9 cellular contexts compared by ENCODE assay signal in genomic region chr13:100875392-100876043, GRCh38.
DNase-seq lines count a peak whose midpoint lies in the region; ATAC-seq, FAIRE-seq and TF ChIP-seq lines count a peak whose summit lies in the region.
"Had no signal": no experiment of that assay in that cellular context is flagged by ENCODE, and none has a peak within 500 bp of the region (broad histone marks: within the 10 kb centered on the region; RNA-seq: fewer than 3 reads in every experiment).

No MANE protein-coding gene starts in this region.

- TF ChIP-seq POLR2A in breast epithelium (IDR thresholded peaks at IDR 0.05) (no peak), GM12892 (IDR thresholded peaks at IDR 0.05; ENCODE audit: low read depth, low read length) (no peak)

- H3K9me3 Mint-ChIP-seq in MCF 10A (ENCODE audit: unreplicated experiment) = peaks cover 7% of the 10 kb centered on the region

- no peaks in the 10 kb centered on the region for H3K27me3 Mint-ChIP-seq in MCF 10A (ENCODE audit: insufficient read depth, unreplicated experiment)

- peak overlapping the region; percentile 73 for H3K27ac Mint-ChIP-seq in MCF 10A (ENCODE audit: low read depth, unreplicated experiment)

- H3K4me1 ChIP-seq in breast epithelium (no peaks in the 10 kb centered on the region), mammary epithelial cell (ENCODE audit: insufficient read depth, low read length) (peaks cover 6% of the 10 kb centered on the region)

- peak; percentile 61 for ATAC-seq in HG03520 (IDR thresholded peaks at IDR 0.05; ENCODE audit: unreplicated experiment)

- no peaks in the 10 kb centered on the region for H3K36me3 ChIP-seq in breast epithelium
- no peaks in the 10 kb centered on the region for H3K36me3 ChIP-seq in mammary epithelial cell (ENCODE audit: insufficient read depth, low read length)

- intact Hi-C loops in MCF 10A (cut with micrococcal nuclease) (no loop called here), breast epithelium (cut with DNase I; ENCODE audit: low total_unique reads) (no loop called here), mammary epithelial cell (cut with micrococcal nuclease) (no loop called here)

- DNase-seq in MCF 10A (ENCODE audit: unreplicated experiment) (peak; percentile 83), breast epithelium (ENCODE audit: low spot score in 2 of 2) (no peak), mammary epithelial cell (peak; percentile 63), stromal cell of bone marrow (ENCODE audit: low read depth) (peak; percentile 91), SK-N-DZ (ENCODE audit: low spot score) (no peak), GM12892 (ENCODE audit: insufficient read length) (no peak), substantia nigra (lab: John Stamatoyannopoulos, UW) (no peak)

- no peak overlapping the region for H3K4me2 ChIP-seq in mammary epithelial cell (ENCODE audit: insufficient read depth, low read depth, low read length)
- H3K4me2 ChIP-seq: KMS-11 had no signal

- H3K36me3 Mint-ChIP-seq in MCF 10A (ENCODE audit: insufficient read depth, unreplicated experiment) = peaks cover 7% of the 10 kb centered on the region

- TF ChIP-seq CTCF in MCF 10A (IDR thresholded peaks at IDR 0.05; ENCODE audit: unreplicated experiment) (no peak), breast epithelium (IDR thresholded peaks at IDR 0.05) (no peak), mammary epithelial cell (conservative IDR thresholded peaks at IDR 0.05 in 1 of 2, IDR thresholded peaks at IDR 0.05 in 1 of 2; ENCODE audit: extremely low read depth in 1 of 2, insufficient read depth in 1 of 2, low read depth in 1 of 2, low read length in 2 of 2) (no peak)

- 34% methylated on average over 3 of the region's 3 CpGs for WGBS in mammary epithelial cell (ENCODE audit: low coverage, missing lambda C conversion rate)

- no peak overlapping the region for H3K9ac ChIP-seq in mammary epithelial cell (ENCODE audit: insufficient read depth, low read length)
- H3K9ac ChIP-seq: KMS-11 had no signal

- POLR2A ChIA-PET in MCF 10A (lab: Yijun Ruan, JAX) = no interaction called here

- no peak overlapping the region for H2AFZ ChIP-seq in mammary epithelial cell (ENCODE audit: low read depth, low read length)

- H3K9me3 ChIP-seq in breast epithelium = peaks cover 0 to 11% of the 10 kb centered on the region in 2 donors
- H3K9me3 ChIP-seq in mammary epithelial cell (replicated peaks; ENCODE audit: insufficient read depth, low read length) = no peaks in the 10 kb centered on the region

- in situ Hi-C loops in mammary epithelial cell (cut with MboI; ENCODE audit: low sequenced_read_pairs in 2 of 2) = no loop called here

- H3K4me3 Mint-ChIP-seq in MCF 10A (ENCODE audit: unreplicated experiment) = no peak overlapping the region

- BruUV-seq in MCF 10A (replicated peaks; lab: Mats Ljungman, UMichigan) (no TSS peak), mammary epithelial cell (replicated peaks; lab: Mats Ljungman, UMichigan) (no TSS peak)

- CTCF ChIA-PET in MCF 10A (lab: Yijun Ruan, JAX) (interaction anchor here (0.6 kb wide), 1 partner anchor 1272 kb away, joined by 3 read pairs; no protein-coding TSS in a partner anchor), mammary epithelial cell (lab: Charles Lee; ENCODE audit: low non-redundant PET) (interaction anchor here (0.6 kb wide), 1 partner anchor 1042 kb away, joined by 7 read pairs; no protein-coding TSS in a partner anchor)

- no peaks in the 10 kb centered on the region for H3K27me3 ChIP-seq in breast epithelium
- no peaks in the 10 kb centered on the region for H3K27me3 ChIP-seq in mammary epithelial cell (ENCODE audit: insufficient read depth, low read length)

- H3K4me1 Mint-ChIP-seq in MCF 10A (ENCODE audit: insufficient read depth, unreplicated experiment) = peaks cover 15% of the 10 kb centered on the region

- dilution Hi-C loops in mammary epithelial cell (cut with HindIII; ENCODE audit: low sequenced_read_pairs) = no loop called here

- H3K4me3 ChIP-seq in breast epithelium (no peak overlapping the region), mammary epithelial cell (replicated peaks in 1 of 3; ENCODE audit: insufficient read depth in 1 of 3, low read depth in 2 of 3, low read length in 3 of 3) (no peak overlapping the region)

- no peak for FAIRE-seq in GM12892 (lab: Jason Lieb, UNC)

- H3K79me2 ChIP-seq in mammary epithelial cell (ENCODE audit: insufficient read depth, low read length) = no peaks in the 10 kb centered on the region

- H3K27ac ChIP-seq in breast epithelium (no peak overlapping the region), mammary epithelial cell (ENCODE audit: insufficient read depth, low read depth, low read length) (no peak overlapping the region), substantia nigra (ENCODE audit: low read depth, low read length, poor library complexity, severe bottlenecking) (no peak overlapping the region)
- H3K27ac ChIP-seq: KMS-11 had no signal

- no peaks in the 10 kb centered on the region for H4K20me1 ChIP-seq in mammary epithelial cell (ENCODE audit: insufficient read depth, low read length)

Comparison
In these comparisons a context has a peak if more than half of its experiments do, and no peak if none do; other contexts are left out.
1. DNase-seq: peak in MCF 10A (single experiment), mammary epithelial cell (single experiment) and stromal cell of bone marrow (single experiment); none in breast epithelium (0 of 2), SK-N-DZ (single experiment), GM12892 (single experiment) and substantia nigra (0 of 49).